ENCODE assay signal across 16 cellular contexts in the genomic region with DNA sequence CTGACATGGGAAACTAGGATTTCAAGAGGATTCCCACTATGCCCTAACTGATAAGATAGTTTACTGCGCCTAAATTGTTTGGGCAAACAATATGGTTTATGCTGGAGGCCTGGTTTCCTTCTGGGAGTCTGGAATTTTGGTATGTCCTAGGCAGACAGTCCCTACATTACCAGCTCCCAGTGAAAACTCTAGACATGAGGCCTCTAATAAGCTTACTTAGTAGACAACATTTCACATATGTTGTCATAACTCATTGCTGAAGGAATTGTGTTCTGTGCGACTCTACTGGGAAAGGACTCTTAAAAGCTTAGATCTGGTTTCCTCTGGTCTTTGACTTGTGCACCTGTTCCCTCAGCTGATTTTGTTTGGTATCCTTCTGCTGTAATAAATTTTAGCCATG. TPM values are rescaled to one million over a fixed set of nuclear protein-coding genes. Genes with fewer than 3 reads are reported as not detected.
A peak's percentile ranks its signal among the peaks of the same experiment; 100 is the strongest.
DNase-seq lines count a peak whose midpoint lies in the region; ATAC-seq and TF ChIP-seq lines count a peak whose summit lies in the region.
"Had no signal": no experiment of that assay in that cellular context is flagged by ENCODE, and none has a peak within 500 bp of the region (broad histone marks: within the 10 kb centered on the region; RNA-seq: fewer than 3 reads in every experiment).

No MANE protein-coding gene starts in this region.

- H3K4me3 ChIP-seq in heart left ventricle: peak overlapping the region in 3 of 12 donors; percentile 5 to 10 (median 10)
- H3K4me3 ChIP-seq in skeletal muscle tissue (ENCODE audit: low read length in 3 of 3): peak overlapping the region in 2 of 3 donors; percentile 14 to 45
- H3K4me3 ChIP-seq in upper lobe of left lung: no peak overlapping the region
- H3K4me3 ChIP-seq: HAP-1, SJSA1 had no signal

- 46 to 62% (median 56%) methylated on average over 2 of the region's 2 CpGs for WGBS in heart left ventricle, 4 donors
- WGBS in upper lobe of left lung, 2 donors: 92 to 94% methylated on average over 2 of the region's 2 CpGs

- ATAC-seq in heart left ventricle: peak; percentile 38 to 60 (median 54)
- no peak for ATAC-seq in upper lobe of left lung (ENCODE audit: low FRiP score in 2 of 2)
- no peak for ATAC-seq in omental fat pad (ENCODE audit: low FRiP score)

- DNase-seq in LHCN-M2 (ENCODE audit: low read depth): peak; percentile 19
- DNase-seq in heart left ventricle: no peak
- DNase-seq in myocyte (ENCODE audit: low read depth): peak; percentile 78
- no peak for DNase-seq in upper lobe of left lung
- DNase-seq in omental fat pad (ENCODE audit: low spot score): no peak
- no peak for DNase-seq in NCI-H446 treated with DMSO at 0.1 percent for 48 hours (lab: John Stamatoyannopoulos, UW)
- DNase-seq: EL, NCI-H1417 treated with DMSO at 0.1 percent for 48 hours, NCI-H2029, NCI-H2171, NCI-H446 had no signal

- peaks cover 0 to 33% (median 7%) of the 10 kb centered on the region in 9 donors for H3K36me3 ChIP-seq in heart left ventricle
- H3K36me3 ChIP-seq in skeletal muscle tissue (ENCODE audit: control insufficient read depth in 3 of 3, insufficient read depth in 3 of 3, low read length in 3 of 3): no peaks in the 10 kb centered on the region
- H3K36me3 ChIP-seq in upper lobe of left lung: peaks cover 0 to 19% (median 0%) of the 10 kb centered on the region in 4 donors
- H3K36me3 ChIP-seq: HAP-1 had no signal

- H3K27ac ChIP-seq in heart left ventricle (peak overlapping the region in 10 of 12 donors; percentile 37 to 76 (median 65)), skeletal muscle tissue (ENCODE audit: low read depth, low read length) (peak overlapping the region; percentile 66), upper lobe of left lung (no peak overlapping the region)
- H3K27ac ChIP-seq: C4-2B, RWPE1, SJSA1 had no signal

- H3K4me1 ChIP-seq in heart left ventricle (peaks cover 0 to 24% (median 4%) of the 10 kb centered on the region in 12 donors), skeletal muscle tissue (ENCODE audit: control insufficient read depth in 3 of 3, insufficient read depth in 3 of 3, low read length in 3 of 3) (peaks cover 6 to 10% (median 7%) of the 10 kb centered on the region in 3 donors), upper lobe of left lung (no peaks in the 10 kb centered on the region)
- H3K4me1 ChIP-seq: HAP-1, SJSA1 had no signal

- TF ChIP-seq CTCF in heart left ventricle (IDR thresholded peaks at IDR 0.05): no peak
- no peak for TF ChIP-seq CTCF in upper lobe of left lung (IDR thresholded peaks at IDR 0.05)
- TF ChIP-seq CTCF in omental fat pad (IDR thresholded peaks at IDR 0.05): no peak

- H3K9me3 ChIP-seq in heart left ventricle: no peaks in the 10 kb centered on the region
- H3K9me3 ChIP-seq in skeletal muscle tissue (ENCODE audit: control insufficient read depth in 3 of 3, low read length in 3 of 3): no peaks in the 10 kb centered on the region
- H3K9me3 ChIP-seq in upper lobe of left lung: no peaks in the 10 kb centered on the region
- H3K9me3 ChIP-seq: HAP-1, SJSA1 had no signal

- TF ChIP-seq POLR2A in heart left ventricle (IDR thresholded peaks at IDR 0.05) (no peak), upper lobe of left lung (IDR thresholded peaks at IDR 0.05) (no peak)

- TF ChIP-seq EP300 in upper lobe of left lung (IDR thresholded peaks at IDR 0.05): no peak

- H3K27me3 ChIP-seq in heart left ventricle: no peaks in the 10 kb centered on the region
- H3K27me3 ChIP-seq in skeletal muscle tissue (ENCODE audit: control insufficient read depth in 3 of 3, insufficient read depth in 3 of 3, low read length in 3 of 3): no peaks in the 10 kb centered on the region
- H3K27me3 ChIP-seq in upper lobe of left lung: no peaks in the 10 kb centered on the region
- H3K27me3 ChIP-seq: SJSA1 had no signal

- peak overlapping the region in 1 of 3 donors; percentile 25 for H3K9ac ChIP-seq in skeletal muscle tissue (ENCODE audit: low read depth in 1 of 3, low read length in 3 of 3)

- intact Hi-C loops in heart left ventricle (cut with DNase I): loop anchor here in 2 of 10 donors (1.0 to 10.0 kb wide), 2 partner anchors 18 to 101 kb away; partner anchors contain the start of genes KLHL28 (in 1 of the 2), PRPF39 (in 1 of the 2) and TOGARAM1 (in 1 of the 2)

RNA-seq across cellular contexts. Expression of gene PRPF39, which starts 18.0 kb away (rescaled TPM):
- total RNA-seq in LHCN-M2 (2014; rRNA removed): 23.9 and 26.1 TPM in 2 replicates
- 5.2 TPM for polyA plus RNA-seq in LHCN-M2 (2012)
- 10 to 100 TPM in 7 of 9 donors, 1 to 10 TPM in 2; 5.9 to 17.0 (median 13.3) TPM for total RNA-seq in heart left ventricle
- polyA plus RNA-seq in heart left ventricle: 10 to 100 TPM in 1 of 2 donors, 1 to 10 TPM in 1; 9.3 to 13.1 TPM
- 30.2 TPM in 2 replicates for total RNA-seq in myocyte
- polyA plus RNA-seq in myocyte (2012): 10.2 TPM
- total RNA-seq in skeletal muscle tissue: 33.9 TPM
- 10 to 100 TPM; 18.8 to 38.1 (median 26.9) TPM for total RNA-seq in upper lobe of left lung
- 10 to 100 TPM; 23.1 to 32.2 (median 27.7) TPM for total RNA-seq in omental fat pad

Comparison
In these comparisons a context has a peak if more than half of its experiments do, and no peak if none do; other contexts are left out.
1. DNase-seq: peak in LHCN-M2 (single experiment) and myocyte (single experiment); none in heart left ventricle (0 of 5), upper lobe of left lung (0 of 2), omental fat pad (single experiment) and NCI-H446 treated with DMSO at 0.1 percent for 48 hours (single experiment).
2. ATAC-seq: peak in heart left ventricle (4 of 4); none in upper lobe of left lung (0 of 2) and omental fat pad (single experiment).
3. H3K27ac ChIP-seq: peak in heart left ventricle (10 of 12) and skeletal muscle tissue (single experiment); none in upper lobe of left lung (0 of 4).
4. H3K4me3 ChIP-seq: peak in skeletal muscle tissue (2 of 3); none in upper lobe of left lung (0 of 4).